ENCODE assay signal across 30 cellular contexts in genomic region chr6:362231-362923, GRCh38. TPM values are rescaled to one million over a fixed set of nuclear protein-coding genes. Genes with fewer than 3 reads are reported as not detected.
DNase-seq lines count a peak whose midpoint lies in the region; ATAC-seq, FAIRE-seq and TF ChIP-seq lines count a peak whose summit lies in the region.
"Had no signal": no experiment of that assay in that cellular context is flagged by ENCODE, and none has a peak within 500 bp of the region (broad histone marks: within the 10 kb centered on the region; RNA-seq: fewer than 3 reads in every experiment).

No MANE protein-coding gene starts in this region.

- TF ChIP-seq POLR2A in GM12878 (IDR thresholded peaks at IDR 0.05; ENCODE audit: low read depth, low read length) (no peak), HepG2 (IDR thresholded peaks at IDR 0.05; ENCODE audit: insufficient read depth in 1 of 2, low read depth in 2 of 2, low read length in 2 of 2) (no peak)

- peaks cover 5% of the 10 kb centered on the region for H3K9me3 Mint-ChIP-seq in stimulated activated memory B cell treated with anti-CD40 and anti-IgM and Interleukin-4, amounts not matched to agents 10 μg/mL and 1 μg/mL and 100 μg/mL, for 72 hours

- no peak for ATAC-seq in Right ventricle myocardium inferior
- ATAC-seq in GM12878 = no peak
- no peak for ATAC-seq in HepG2
- ATAC-seq in stimulated activated memory B cell treated with anti-CD40 and anti-IgM and Interleukin-4, amounts not matched to agents 10 μg/mL and 1 μg/mL and 100 μg/mL, for 72 hours = no peak
- no peak for ATAC-seq in GM18867 (IDR thresholded peaks at IDR 0.05; ENCODE audit: unreplicated experiment)
- ATAC-seq: A549, GM23338, HCT116 had no signal

- peaks cover 81% of the 10 kb centered on the region for H3K4me1 Mint-ChIP-seq in stimulated activated memory B cell treated with anti-CD40 and anti-IgM and Interleukin-4, amounts not matched to agents 10 μg/mL and 1 μg/mL and 100 μg/mL, for 72 hours
- H3K4me1 Mint-ChIP-seq: H9 had no signal

- in situ Hi-C loops in GM12878 (cut with MboI) (no loop called here), HepG2 (cut with HindIII; ENCODE audit: extremely low pct_ligation_motif_present, low pct_unique_long_range_greater_than_20kb) (no loop called here)

- RAD21 ChIA-PET in GM12878 (lab: Charles Lee; ENCODE audit: unreplicated experiment) = interaction anchor here (1.0 to 8.0 kb wide), 9 partner anchors 12 to 62 kb away, joined by 3 to 73 read pairs (median 5); no protein-coding TSS in a partner anchor

- no peak overlapping the region for H3K9ac ChIP-seq in GM12878 (ENCODE audit: control insufficient read depth, insufficient read depth, low read length)
- no peak overlapping the region for H3K9ac ChIP-seq in HepG2 (ENCODE audit: insufficient read depth, low read depth, low read length)
- H3K9ac ChIP-seq: BLaER1 treated with 17β-estradiol and CSF1 and Interleukin-3, amounts not matched to agents 10 nM and 100 nM had no signal

- H3K79me2 ChIP-seq in GM12878 (ENCODE audit: control insufficient read depth, insufficient read depth, low read length) (no peaks in the 10 kb centered on the region), HepG2 (ENCODE audit: insufficient read depth, low read length) (no peaks in the 10 kb centered on the region)

- TF ChIP-seq RAD21 in GM12878 (IDR thresholded peaks at IDR 0.05; ENCODE audit: insufficient read depth, low read depth, low read length) = no peak
- TF ChIP-seq RAD21 in HepG2 (CRISPR knock-in tag; IDR thresholded peaks at IDR 0.05) = no peak

- H4K20me1 ChIP-seq in GM12878 (ENCODE audit: control insufficient read depth, insufficient read depth) (no peaks in the 10 kb centered on the region), HepG2 (ENCODE audit: insufficient read depth, low read length) (no peaks in the 10 kb centered on the region)

- peaks cover 1% of the 10 kb centered on the region for H3K4me1 ChIP-seq in left ventricle myocardium inferior
- peaks cover 41% of the 10 kb centered on the region for H3K4me1 ChIP-seq in GM12878 (ENCODE audit: control insufficient read depth, insufficient read depth, low read length)
- peaks cover 16% of the 10 kb centered on the region for H3K4me1 ChIP-seq in HepG2 (ENCODE audit: insufficient read depth, low read length)
- H3K4me1 ChIP-seq: A549, BE2C had no signal

- H2AFZ ChIP-seq in GM12878 (ENCODE audit: control insufficient read depth, low read depth, low read length) = no peak overlapping the region
- no peak overlapping the region for H2AFZ ChIP-seq in HepG2 (ENCODE audit: low read length)
- H2AFZ ChIP-seq: GM23338 had no signal

- H3K4me2 ChIP-seq in GM12878 (ENCODE audit: control insufficient read depth, insufficient read depth) = no peak overlapping the region
- H3K4me2 ChIP-seq in HepG2 (ENCODE audit: low read depth, low read length) = no peak overlapping the region
- H3K4me2 ChIP-seq: A549; BLaER1 treated with 17β-estradiol and CSF1 and Interleukin-3, amounts not matched to agents 10 nM and 100 nM; GM23338 had no signal

- no peak overlapping the region for H3K4me3 Mint-ChIP-seq in stimulated activated memory B cell treated with anti-CD40 and anti-IgM and Interleukin-4, amounts not matched to agents 10 μg/mL and 1 μg/mL and 100 μg/mL, for 72 hours
- H3K4me3 Mint-ChIP-seq: CD14-positive monocyte; CD4-positive, alpha-beta T cell; GM23338; H9; HFFc6 had no signal

- H3K27me3 ChIP-seq in left ventricle myocardium inferior (ENCODE audit: low read depth) (peaks cover 30% of the 10 kb centered on the region), GM12878 (replicated peaks in 1 of 2; ENCODE audit: control insufficient read depth in 2 of 2, insufficient read depth in 2 of 2, low read length in 1 of 2) (no peaks in the 10 kb centered on the region), HepG2 (ENCODE audit: control insufficient read depth in 1 of 2, insufficient read depth in 2 of 2, low read length in 2 of 2) (peaks cover 0 to 24% of the 10 kb centered on the region in 2 experiments; a peak in 4 of 5 replicates)

- H3K27ac ChIP-seq in left ventricle myocardium inferior (replicated peaks) = no peak overlapping the region
- no peak overlapping the region for H3K27ac ChIP-seq in GM12878 (ENCODE audit: control insufficient read depth, insufficient read depth)
- H3K27ac ChIP-seq in HepG2 (ENCODE audit: extremely low read length, insufficient read depth, low read length) = no peak overlapping the region
- H3K27ac ChIP-seq: A549; BLaER1 treated with 17β-estradiol and CSF1 and Interleukin-3, amounts not matched to agents 10 nM and 100 nM had no signal

- DNase-seq in left ventricle myocardium inferior (peak; percentile 12), Right ventricle myocardium inferior (ENCODE audit: missing footprints) (no peak), GM12878 (ENCODE audit: low read depth, low spot score) (no peak), HepG2 (ENCODE audit: low spot score) (no peak), DMS153 treated with DMSO at 0.1 percent for 48 hours (lab: John Stamatoyannopoulos, UW; ENCODE audit: unreplicated experiment) (no peak)
- no peak for DNase-seq in activated T-cell treated with anti-CD3 and anti-CD28 coated beads, Interleukin-2, amount 50 U/mL, for 1 hour
- DNase-seq: 8988T; ACHN; AML-193; BE2C; CD4-positive, alpha-beta T cell; CD8-positive, alpha-beta memory T cell; DMS 273 treated with DMSO at 0.1 percent for 48 hours; DMS53; DMS79 treated with DMSO at 0.1 percent for 48 hours; GF-D8; H9; HFFc6 had no signal

- H3K4me3 ChIP-seq in left ventricle myocardium inferior (no peak overlapping the region), GM12878 (no peak overlapping the region), HepG2 (replicated peaks in 1 of 3; ENCODE audit: insufficient read depth in 1 of 3, low read depth in 2 of 3, low read length in 3 of 3) (no peak overlapping the region)
- H3K4me3 ChIP-seq: A549; BLaER1 treated with 17β-estradiol and CSF1 and Interleukin-3, amounts not matched to agents 10 nM and 100 nM; GM23338 had no signal

- H3K9me3 ChIP-seq in left ventricle myocardium inferior (replicated peaks) (peaks cover 17% of the 10 kb centered on the region), GM12878 (replicated peaks; ENCODE audit: control insufficient read depth, insufficient read depth, low read length) (no peaks in the 10 kb centered on the region; the same call in 2 of the 3 replicates), HepG2 (ENCODE audit: low read length) (no peaks in the 10 kb centered on the region)

- peak overlapping the region; percentile 97 for H3K27ac Mint-ChIP-seq in stimulated activated memory B cell treated with anti-CD40 and anti-IgM and Interleukin-4, amounts not matched to agents 10 μg/mL and 1 μg/mL and 100 μg/mL, for 72 hours
- H3K27ac Mint-ChIP-seq: CD4-positive, alpha-beta T cell; CD8-positive, alpha-beta memory T cell; GM23338; H9; HFFc6 had no signal

- peaks cover 24% of the 10 kb centered on the region for H3K36me3 Mint-ChIP-seq in stimulated activated memory B cell treated with anti-CD40 and anti-IgM and Interleukin-4, amounts not matched to agents 10 μg/mL and 1 μg/mL and 100 μg/mL, for 72 hours

- intact Hi-C loops in left ventricle myocardium inferior (cut with micrococcal nuclease) = no loop called here
- intact Hi-C loops in Right ventricle myocardium inferior (cut with DNase I) = no loop called here
- intact Hi-C loops in GM12878 (cut with micrococcal nuclease; ENCODE audit: unreplicated experiment) = no loop called here
- intact Hi-C loops in HepG2 (cut with micrococcal nuclease; ENCODE audit: unreplicated experiment) = no loop called here

- H3K27me3 Mint-ChIP-seq in stimulated activated memory B cell treated with anti-CD40 and anti-IgM and Interleukin-4, amounts not matched to agents 10 μg/mL and 1 μg/mL and 100 μg/mL, for 72 hours = no peaks in the 10 kb centered on the region
- H3K27me3 Mint-ChIP-seq: CD8-positive, alpha-beta memory T cell had no signal

- FAIRE-seq in GM12878 (lab: Jason Lieb, UNC) (no peak), HepG2 (lab: Jason Lieb, UNC) (no peak)
- FAIRE-seq: A549, D721Med, GM12892, GM19239 had no signal

- POLR2A ChIA-PET in GM12878 (lab: Charles Lee) (interaction anchor here (1.0 to 1.6 kb wide), 5 partner anchors 15 to 32 kb away, joined by 3 to 9 read pairs (median 5); no protein-coding TSS in a partner anchor), HepG2 (lab: Yijun Ruan, JAX) (no interaction called here)

- SMC1A ChIA-PET in GM12878 (lab: Charles Lee; ENCODE audit: uncharacterized antibody, unreplicated experiment) = interaction anchor here (0.6 to 9.6 kb wide), 11 partner anchors 11 to 67 kb away, joined by 3 to 230 read pairs (median 6); no protein-coding TSS in a partner anchor

- TF ChIP-seq EP300 in GM12878 (IDR thresholded peaks at IDR 0.05; ENCODE audit: borderline replicate concordance in 1 of 2, control insufficient read depth in 1 of 2, low read depth in 2 of 2, low read length in 2 of 2) (no peak), HepG2 (IDR thresholded peaks at IDR 0.05; ENCODE audit: low read depth in 2 of 2, low read length in 2 of 2) (no peak), HepG2 (CRISPR knock-in tag; IDR thresholded peaks at IDR 0.05; ENCODE audit: borderline replicate concordance) (no peak)

- H3K36me3 ChIP-seq in left ventricle myocardium inferior (no peaks in the 10 kb centered on the region), GM12878 (ENCODE audit: control insufficient read depth in 2 of 2, insufficient read depth in 2 of 2, low read length in 1 of 2) (no peaks in the 10 kb centered on the region), HepG2 (replicated peaks in 1 of 2; ENCODE audit: control insufficient read depth in 1 of 2, insufficient read depth in 2 of 2, low read length in 2 of 2) (no peaks in the 10 kb centered on the region)
- H3K36me3 ChIP-seq: BE2C had no signal

- BruUV-seq in GM12878 (replicated peaks; lab: Mats Ljungman, UMichigan) (no TSS peak), HepG2 (replicated peaks; lab: Mats Ljungman, UMichigan) (no TSS peak)

- TF ChIP-seq CTCF in left ventricle myocardium inferior (IDR thresholded peaks at IDR 0.05; ENCODE audit: borderline replicate concordance) = no peak
- TF ChIP-seq CTCF in GM12878 (IDR thresholded peaks at IDR 0.05 in 2 of 3, conservative IDR thresholded peaks at IDR 0.05 in 1 of 3; ENCODE audit: control insufficient read depth in 2 of 3, extremely low read depth in 1 of 3, insufficient read depth in 1 of 3, low read depth in 3 of 3, low read length in 3 of 3) = no peak
- no peak for TF ChIP-seq CTCF in HepG2 (CRISPR knock-in tag; IDR thresholded peaks at IDR 0.05)

- WGBS in GM12878 (ENCODE audit: insufficient coverage, insufficient replicate concordance, low lambda C conversion rate, missing lambda C conversion rate) = 77% methylated on average over 14 of the region's 14 CpGs
- WGBS in HepG2 (ENCODE audit: low lambda C conversion rate) = 63% methylated on average over 14 of the region's 14 CpGs

- CTCF ChIA-PET in GM12878 (lab: Yijun Ruan, JAX) = interaction anchor here (1.2 to 4.8 kb wide), 7 partner anchors 11 to 174 kb away, joined by 3 to 34 read pairs (median 7); no protein-coding TSS in a partner anchor
- CTCF ChIA-PET in HepG2 (lab: Yijun Ruan, JAX; ENCODE audit: low intra/inter-chr PET ratio, low total read pairs) = no interaction called here

RNA-seq across cellular contexts. Expression of gene IRF4, which starts 29.2 kb away (rescaled TPM):
- total RNA-seq in left ventricle myocardium inferior (0.22 TPM), Right ventricle myocardium inferior (0.68 TPM), GM12878 (2014; rRNA removed) (287 and 295 TPM in 2 replicates), GM12878 (2014; rRNA removed; fragmentation: Illumina TruSeq; extraction: Trizol) (217 and 228 TPM in 2 replicates), GM12878 (2021) (495 and 498 TPM in 2 replicates), HepG2 (2016; rRNA removed; fragmentation: Illumina TruSeq; extraction: Trizol) (0.07 and 0.09 TPM in 2 replicates)
- total RNA-seq in GM12878 (2013; cell fraction: nucleolus; rRNA removed) = 825 and 857 TPM in 2 replicates
- polyA plus RNA-seq in GM12878 (2011; ENCODE audit: low read depth) = 299 TPM
- polyA plus RNA-seq in GM12878 (2011; rRNA removed) (252 and 320 TPM in 2 replicates), GM12878 (2014; fragmentation: Illumina TruSeq; extraction: Trizol) (223 and 228 TPM in 2 replicates), GM12878 (2014; fragmentation: Nextera tagmentation; extraction: Ambion mirVana) (10 to 100 TPM; 50.0 to 98.9 TPM), GM12878 (2014; rRNA removed) (187 and 205 TPM in 2 replicates), GM12878 (2016; fragmentation: Nextera tagmentation; extraction: Ambion mirVana) (100 to 1,000 TPM; 295 to 297 TPM), HepG2 (2011; rRNA removed) (0.07 TPM in 2 replicates)
- polyA plus RNA-seq in GM12878 (2011; cell fraction: cytosol; rRNA removed) = 352 and 442 TPM in 2 replicates
- polyA plus RNA-seq in GM12878 (2011; cell fraction: nucleus; rRNA removed) = 848 and 1,001 TPM in 2 replicates
- 262 and 367 TPM in 2 replicates for polyA plus RNA-seq in GM12878 (2012)
- 364 and 403 TPM in 2 replicates for polyA minus RNA-seq in GM12878 (2011; rRNA and poly(A)+ RNA removed)
- 196 and 207 TPM in 2 replicates for polyA minus RNA-seq in GM12878 (2011; cell fraction: cytosol; rRNA and poly(A)+ RNA removed)
- 241 and 321 TPM in 2 replicates for polyA minus RNA-seq in GM12878 (2011; cell fraction: nucleus; rRNA and poly(A)+ RNA removed)
- not detected in 2 replicates for total RNA-seq in HepG2 (2016; cell fraction: cytosol; rRNA removed; fragmentation: Illumina TruSeq; extraction: Trizol; ENCODE audit: low read depth)
- 0.06 and 0.13 TPM in 2 replicates for total RNA-seq in HepG2 (2016; cell fraction: insoluble cytoplasmic fraction; rRNA removed; fragmentation: Illumina TruSeq; extraction: Trizol)
- total RNA-seq in HepG2 (2016; cell fraction: membrane; rRNA removed; fragmentation: Illumina TruSeq; extraction: Trizol) = 0.19 and 0.21 TPM in 2 replicates
- 0.09 TPM in 1 of 2 replicates, not detected in the other for total RNA-seq in HepG2 (2016; cell fraction: nucleus; rRNA removed; fragmentation: Illumina TruSeq; extraction: Trizol)
- polyA plus RNA-seq in HepG2 (2011; cell fraction: cytosol; rRNA removed) = 0.04 and 0.24 TPM in 2 replicates
- polyA plus RNA-seq in HepG2 (2011; cell fraction: nucleus; rRNA removed) = 0.16 and 0.51 TPM in 2 replicates
- polyA plus RNA-seq in HepG2 (2012) = 0.04 and 0.11 TPM in 2 replicates
- polyA plus RNA-seq in HepG2 (2016; cell fraction: cytosol; fragmentation: Illumina TruSeq; extraction: Trizol; ENCODE audit: low read depth) = not detected in 2 replicates
- 0.09 and 0.10 TPM in 2 replicates for polyA plus RNA-seq in HepG2 (2016; cell fraction: insoluble cytoplasmic fraction; fragmentation: Illumina TruSeq; extraction: Trizol; ENCODE audit: low read depth)
- polyA plus RNA-seq in HepG2 (2016; cell fraction: membrane; fragmentation: Illumina TruSeq; extraction: Trizol; ENCODE audit: low read depth) = 0.03 and 0.05 TPM in 2 replicates
- 0.11 and 0.30 TPM in 2 replicates for polyA plus RNA-seq in HepG2 (2016; cell fraction: nucleus; fragmentation: Illumina TruSeq; extraction: Trizol; ENCODE audit: insufficient read depth, low read depth)
- polyA minus RNA-seq in HepG2 (2011; rRNA and poly(A)+ RNA removed; ENCODE audit: low replicate concordance) = 0.72 TPM in 1 of 2 replicates, not detected in the other
- not detected in 2 replicates for polyA minus RNA-seq in HepG2 (2011; cell fraction: cytosol; rRNA and poly(A)+ RNA removed)
- polyA minus RNA-seq in HepG2 (2011; cell fraction: nucleus; rRNA and poly(A)+ RNA removed) = 0.12 and 0.13 TPM in 2 replicates
- total RNA-seq: G401, H4, HFFc6 had no signal

Comparison
In these comparisons a context has a peak if more than half of its experiments do, and no peak if none do; other contexts are left out.
1. RNA of gene IRF4, which starts 29.2 kb away (total RNA-seq): 217 to 857 TPM in GM12878; 0.68 TPM in Right ventricle myocardium inferior (single experiment), 0.22 TPM in left ventricle myocardium inferior (single experiment) and 0.06 to 0.21 TPM in HepG2; every median in the first group is over 100 times any median in the second.